1 cellular context compared by ENCODE assay signal in the genomic region with DNA sequence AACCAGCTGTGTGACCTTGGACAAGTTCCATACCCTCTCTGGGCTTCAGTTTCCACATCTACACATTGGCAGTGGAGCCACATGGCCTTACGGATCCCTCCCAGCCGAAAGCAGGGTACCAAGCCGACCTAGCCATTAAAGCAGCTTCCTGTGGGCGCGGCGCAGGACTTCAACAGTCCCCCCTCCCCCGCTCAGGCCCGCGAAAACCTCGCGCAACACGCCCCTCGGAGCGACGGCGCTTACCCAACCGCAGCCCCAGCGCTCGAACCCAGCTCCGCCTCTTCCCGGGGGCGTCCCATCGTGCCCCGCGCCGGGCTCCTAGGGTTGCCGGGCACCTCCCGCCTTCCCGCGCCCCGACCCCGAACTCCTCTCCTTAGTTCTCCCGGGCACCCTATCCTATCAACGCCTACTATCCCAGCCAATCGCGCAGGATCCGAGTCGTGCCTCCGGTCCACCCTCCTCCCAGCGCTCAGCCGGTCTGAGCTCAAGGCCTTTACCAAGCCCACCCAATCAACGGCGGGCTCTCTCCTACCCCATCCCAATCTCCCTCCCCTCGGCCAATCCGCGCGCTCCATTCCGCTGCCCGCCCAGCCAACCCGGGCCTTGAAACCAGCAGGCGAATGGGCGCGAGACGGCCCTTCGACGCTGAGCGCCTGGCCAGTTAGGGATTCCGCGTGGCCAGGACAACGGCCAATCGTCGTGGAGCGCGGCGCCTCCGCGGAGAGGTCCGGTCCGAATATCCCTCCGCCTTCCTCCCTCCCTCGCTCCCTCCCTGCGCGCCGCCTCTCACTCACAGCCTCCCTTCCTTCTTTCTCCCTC.
TF ChIP-seq lines count a peak whose summit lies in the region.

A gene (plus strand): TSS at position 767 of the 819 bp plus-strand sequence. CDS start 326 bp downstream, outside the sequence.

TF ChIP-seq in HepG2, 621 proteins besides CTCF, POLR2A, EP300 and RAD21 (continued from another document and continues in another):
- TF ChIP-seq, protein P1, sequence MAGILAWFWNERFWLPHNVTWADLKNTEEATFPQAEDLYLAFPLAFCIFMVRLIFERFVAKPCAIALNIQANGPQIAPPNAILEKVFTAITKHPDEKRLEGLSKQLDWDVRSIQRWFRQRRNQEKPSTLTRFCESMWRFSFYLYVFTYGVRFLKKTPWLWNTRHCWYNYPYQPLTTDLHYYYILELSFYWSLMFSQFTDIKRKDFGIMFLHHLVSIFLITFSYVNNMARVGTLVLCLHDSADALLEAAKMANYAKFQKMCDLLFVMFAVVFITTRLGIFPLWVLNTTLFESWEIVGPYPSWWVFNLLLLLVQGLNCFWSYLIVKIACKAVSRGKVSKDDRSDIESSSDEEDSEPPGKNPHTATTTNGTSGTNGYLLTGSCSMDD (CRISPR knock-in tag; IDR thresholded peaks at IDR 0.05): no peak
- TF ChIP-seq, protein P2, sequence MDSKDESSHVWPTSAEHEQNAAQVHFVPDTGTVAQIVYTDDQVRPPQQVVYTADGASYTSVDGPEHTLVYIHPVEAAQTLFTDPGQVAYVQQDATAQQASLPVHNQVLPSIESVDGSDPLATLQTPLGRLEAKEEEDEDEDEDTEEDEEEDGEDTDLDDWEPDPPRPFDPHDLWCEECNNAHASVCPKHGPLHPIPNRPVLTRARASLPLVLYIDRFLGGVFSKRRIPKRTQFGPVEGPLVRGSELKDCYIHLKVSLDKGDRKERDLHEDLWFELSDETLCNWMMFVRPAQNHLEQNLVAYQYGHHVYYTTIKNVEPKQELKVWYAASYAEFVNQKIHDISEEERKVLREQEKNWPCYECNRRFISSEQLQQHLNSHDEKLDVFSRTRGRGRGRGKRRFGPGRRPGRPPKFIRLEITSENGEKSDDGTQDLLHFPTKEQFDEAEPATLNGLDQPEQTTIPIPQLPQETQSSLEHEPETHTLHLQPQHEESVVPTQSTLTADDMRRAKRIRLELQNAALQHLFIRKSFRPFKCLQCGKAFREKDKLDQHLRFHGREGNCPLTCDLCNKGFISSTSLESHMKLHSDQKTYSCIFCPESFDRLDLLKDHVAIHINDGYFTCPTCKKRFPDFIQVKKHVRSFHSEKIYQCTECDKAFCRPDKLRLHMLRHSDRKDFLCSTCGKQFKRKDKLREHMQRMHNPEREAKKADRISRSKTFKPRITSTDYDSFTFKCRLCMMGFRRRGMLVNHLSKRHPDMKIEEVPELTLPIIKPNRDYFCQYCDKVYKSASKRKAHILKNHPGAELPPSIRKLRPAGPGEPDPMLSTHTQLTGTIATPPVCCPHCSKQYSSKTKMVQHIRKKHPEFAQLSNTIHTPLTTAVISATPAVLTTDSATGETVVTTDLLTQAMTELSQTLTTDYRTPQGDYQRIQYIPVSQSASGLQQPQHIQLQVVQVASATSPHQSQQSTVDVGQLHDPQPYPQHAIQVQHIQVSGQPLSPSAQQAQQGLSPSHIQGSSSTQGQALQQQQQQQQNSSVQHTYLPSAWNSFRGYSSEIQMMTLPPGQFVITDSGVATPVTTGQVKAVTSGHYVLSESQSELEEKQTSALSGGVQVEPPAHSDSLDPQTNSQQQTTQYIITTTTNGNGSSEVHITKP (CRISPR knock-in tag; IDR thresholded peaks at IDR 0.05; ENCODE audit: low read depth): peak; percentile 21; the same call in 1 of the 2 replicates
- TF ChIP-seq KLF9 (CRISPR knock-in tag; IDR thresholded peaks at IDR 0.05; ENCODE audit: low read depth) (peak; percentile 65; the same call in 1 of the 2 replicates), ISX (CRISPR knock-in tag; conservative IDR thresholded peaks at IDR 0.05) (no peak), FOXM1 (CRISPR knock-in tag; IDR thresholded peaks at IDR 0.05) (peak; percentile 81; the same call in 1 of the 2 replicates), ZNF614 (CRISPR knock-in tag; IDR thresholded peaks at IDR 0.05; ENCODE audit: borderline replicate concordance) (peak; percentile 12; the same call in 1 of the 2 replicates), ZNF746 (CRISPR knock-in tag; IDR thresholded peaks at IDR 0.05) (peak; percentile 90; the same call in 1 of the 2 replicates), ATAD3A (CRISPR knock-in tag; IDR thresholded peaks at IDR 0.05) (no peak), SALL1 (CRISPR knock-in tag; IDR thresholded peaks at IDR 0.05) (peak; percentile 89), TOPORS (CRISPR knock-in tag; IDR thresholded peaks at IDR 0.05) (peak; percentile 36; the same call in 1 of the 2 replicates), ZBTB38 (CRISPR knock-in tag; IDR thresholded peaks at IDR 0.05) (peak; percentile 48), ZKSCAN5 (CRISPR knock-in tag; IDR thresholded peaks at IDR 0.05) (peak; percentile 63; the same call in 1 of the 2 replicates), ZNF274 (CRISPR knock-in tag; IDR thresholded peaks at IDR 0.05) (peak; percentile 73), ZNF468 (CRISPR knock-in tag; IDR thresholded peaks at IDR 0.05) (0 out of 2 replicates have a peak, but pooled peaks have one; percentile 36), ZNF44 (CRISPR knock-in tag; IDR thresholded peaks at IDR 0.05) (no peak), SCMH1 (CRISPR knock-in tag; IDR thresholded peaks at IDR 0.05; ENCODE audit: borderline replicate concordance) (no peak), CHD4 (IDR thresholded peaks at IDR 0.05; ENCODE audit: borderline replicate concordance, low read length) (0 out of 2 replicates have a peak, but pooled peaks have one; percentile 21), JUNB (CRISPR knock-in tag; IDR thresholded peaks at IDR 0.05; ENCODE audit: borderline replicate concordance) (no peak), ZNF569 (CRISPR knock-in tag; IDR thresholded peaks at IDR 0.05; ENCODE audit: borderline replicate concordance) (no peak), SAP130 (CRISPR knock-in tag; IDR thresholded peaks at IDR 0.05; ENCODE audit: low read depth) (peak; percentile 93), PCBP1 (IDR thresholded peaks at IDR 0.05; ENCODE audit: borderline replicate concordance, low read depth, low read length) (no peak; the same call in 1 of the 2 replicates), STAG1 (CRISPR knock-in tag; IDR thresholded peaks at IDR 0.05) (peak; percentile 14; the same call in 1 of the 2 replicates), REL (CRISPR knock-in tag; conservative IDR thresholded peaks at IDR 0.05) (peak; percentile 91), ZNF550 (CRISPR knock-in tag; IDR thresholded peaks at IDR 0.05; ENCODE audit: borderline replicate concordance) (peak; percentile 77; the same call in 1 of the 2 replicates), DNMT3B (CRISPR knock-in tag; conservative IDR thresholded peaks at IDR 0.05) (no peak; the same call in 1 of the 2 replicates)
- TF ChIP-seq, protein P3, sequence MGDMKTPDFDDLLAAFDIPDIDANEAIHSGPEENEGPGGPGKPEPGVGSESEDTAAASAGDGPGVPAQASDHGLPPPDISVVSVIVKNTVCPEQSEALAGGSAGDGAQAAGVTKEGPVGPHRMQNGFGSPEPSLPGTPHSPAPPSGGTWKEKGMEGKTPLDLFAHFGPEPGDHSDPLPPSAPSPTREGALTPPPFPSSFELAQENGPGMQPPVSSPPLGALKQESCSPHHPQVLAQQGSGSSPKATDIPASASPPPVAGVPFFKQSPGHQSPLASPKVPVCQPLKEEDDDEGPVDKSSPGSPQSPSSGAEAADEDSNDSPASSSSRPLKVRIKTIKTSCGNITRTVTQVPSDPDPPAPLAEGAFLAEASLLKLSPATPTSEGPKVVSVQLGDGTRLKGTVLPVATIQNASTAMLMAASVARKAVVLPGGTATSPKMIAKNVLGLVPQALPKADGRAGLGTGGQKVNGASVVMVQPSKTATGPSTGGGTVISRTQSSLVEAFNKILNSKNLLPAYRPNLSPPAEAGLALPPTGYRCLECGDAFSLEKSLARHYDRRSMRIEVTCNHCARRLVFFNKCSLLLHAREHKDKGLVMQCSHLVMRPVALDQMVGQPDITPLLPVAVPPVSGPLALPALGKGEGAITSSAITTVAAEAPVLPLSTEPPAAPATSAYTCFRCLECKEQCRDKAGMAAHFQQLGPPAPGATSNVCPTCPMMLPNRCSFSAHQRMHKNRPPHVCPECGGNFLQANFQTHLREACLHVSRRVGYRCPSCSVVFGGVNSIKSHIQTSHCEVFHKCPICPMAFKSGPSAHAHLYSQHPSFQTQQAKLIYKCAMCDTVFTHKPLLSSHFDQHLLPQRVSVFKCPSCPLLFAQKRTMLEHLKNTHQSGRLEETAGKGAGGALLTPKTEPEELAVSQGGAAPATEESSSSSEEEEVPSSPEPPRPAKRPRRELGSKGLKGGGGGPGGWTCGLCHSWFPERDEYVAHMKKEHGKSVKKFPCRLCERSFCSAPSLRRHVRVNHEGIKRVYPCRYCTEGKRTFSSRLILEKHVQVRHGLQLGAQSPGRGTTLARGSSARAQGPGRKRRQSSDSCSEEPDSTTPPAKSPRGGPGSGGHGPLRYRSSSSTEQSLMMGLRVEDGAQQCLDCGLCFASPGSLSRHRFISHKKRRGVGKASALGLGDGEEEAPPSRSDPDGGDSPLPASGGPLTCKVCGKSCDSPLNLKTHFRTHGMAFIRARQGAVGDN (CRISPR knock-in tag; IDR thresholded peaks at IDR 0.05): peak; percentile 96
- TF ChIP-seq, protein P4, sequence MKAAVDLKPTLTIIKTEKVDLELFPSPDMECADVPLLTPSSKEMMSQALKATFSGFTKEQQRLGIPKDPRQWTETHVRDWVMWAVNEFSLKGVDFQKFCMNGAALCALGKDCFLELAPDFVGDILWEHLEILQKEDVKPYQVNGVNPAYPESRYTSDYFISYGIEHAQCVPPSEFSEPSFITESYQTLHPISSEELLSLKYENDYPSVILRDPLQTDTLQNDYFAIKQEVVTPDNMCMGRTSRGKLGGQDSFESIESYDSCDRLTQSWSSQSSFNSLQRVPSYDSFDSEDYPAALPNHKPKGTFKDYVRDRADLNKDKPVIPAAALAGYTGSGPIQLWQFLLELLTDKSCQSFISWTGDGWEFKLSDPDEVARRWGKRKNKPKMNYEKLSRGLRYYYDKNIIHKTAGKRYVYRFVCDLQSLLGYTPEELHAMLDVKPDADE (CRISPR knock-in tag; IDR thresholded peaks at IDR 0.05): 0 out of 2 replicates have a peak, but pooled peaks have one; percentile 58
- TF ChIP-seq, protein P5, sequence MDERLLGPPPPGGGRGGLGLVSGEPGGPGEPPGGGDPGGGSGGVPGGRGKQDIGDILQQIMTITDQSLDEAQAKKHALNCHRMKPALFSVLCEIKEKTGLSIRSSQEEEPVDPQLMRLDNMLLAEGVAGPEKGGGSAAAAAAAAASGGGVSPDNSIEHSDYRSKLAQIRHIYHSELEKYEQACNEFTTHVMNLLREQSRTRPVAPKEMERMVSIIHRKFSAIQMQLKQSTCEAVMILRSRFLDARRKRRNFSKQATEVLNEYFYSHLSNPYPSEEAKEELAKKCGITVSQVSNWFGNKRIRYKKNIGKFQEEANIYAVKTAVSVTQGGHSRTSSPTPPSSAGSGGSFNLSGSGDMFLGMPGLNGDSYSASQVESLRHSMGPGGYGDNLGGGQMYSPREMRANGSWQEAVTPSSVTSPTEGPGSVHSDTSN (CRISPR knock-in tag; IDR thresholded peaks at IDR 0.05): no peak
- TF ChIP-seq, protein P6, sequence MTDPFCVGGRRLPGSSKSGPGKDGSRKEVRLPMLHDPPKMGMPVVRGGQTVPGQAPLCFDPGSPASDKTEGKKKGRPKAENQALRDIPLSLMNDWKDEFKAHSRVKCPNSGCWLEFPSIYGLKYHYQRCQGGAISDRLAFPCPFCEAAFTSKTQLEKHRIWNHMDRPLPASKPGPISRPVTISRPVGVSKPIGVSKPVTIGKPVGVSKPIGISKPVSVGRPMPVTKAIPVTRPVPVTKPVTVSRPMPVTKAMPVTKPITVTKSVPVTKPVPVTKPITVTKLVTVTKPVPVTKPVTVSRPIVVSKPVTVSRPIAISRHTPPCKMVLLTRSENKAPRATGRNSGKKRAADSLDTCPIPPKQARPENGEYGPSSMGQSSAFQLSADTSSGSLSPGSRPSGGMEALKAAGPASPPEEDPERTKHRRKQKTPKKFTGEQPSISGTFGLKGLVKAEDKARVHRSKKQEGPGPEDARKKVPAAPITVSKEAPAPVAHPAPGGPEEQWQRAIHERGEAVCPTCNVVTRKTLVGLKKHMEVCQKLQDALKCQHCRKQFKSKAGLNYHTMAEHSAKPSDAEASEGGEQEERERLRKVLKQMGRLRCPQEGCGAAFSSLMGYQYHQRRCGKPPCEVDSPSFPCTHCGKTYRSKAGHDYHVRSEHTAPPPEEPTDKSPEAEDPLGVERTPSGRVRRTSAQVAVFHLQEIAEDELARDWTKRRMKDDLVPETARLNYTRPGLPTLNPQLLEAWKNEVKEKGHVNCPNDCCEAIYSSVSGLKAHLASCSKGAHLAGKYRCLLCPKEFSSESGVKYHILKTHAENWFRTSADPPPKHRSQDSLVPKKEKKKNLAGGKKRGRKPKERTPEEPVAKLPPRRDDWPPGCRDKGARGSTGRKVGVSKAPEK (CRISPR knock-in tag; IDR thresholded peaks at IDR 0.05; ENCODE audit: borderline replicate concordance): no peak
- TF ChIP-seq, protein P7, sequence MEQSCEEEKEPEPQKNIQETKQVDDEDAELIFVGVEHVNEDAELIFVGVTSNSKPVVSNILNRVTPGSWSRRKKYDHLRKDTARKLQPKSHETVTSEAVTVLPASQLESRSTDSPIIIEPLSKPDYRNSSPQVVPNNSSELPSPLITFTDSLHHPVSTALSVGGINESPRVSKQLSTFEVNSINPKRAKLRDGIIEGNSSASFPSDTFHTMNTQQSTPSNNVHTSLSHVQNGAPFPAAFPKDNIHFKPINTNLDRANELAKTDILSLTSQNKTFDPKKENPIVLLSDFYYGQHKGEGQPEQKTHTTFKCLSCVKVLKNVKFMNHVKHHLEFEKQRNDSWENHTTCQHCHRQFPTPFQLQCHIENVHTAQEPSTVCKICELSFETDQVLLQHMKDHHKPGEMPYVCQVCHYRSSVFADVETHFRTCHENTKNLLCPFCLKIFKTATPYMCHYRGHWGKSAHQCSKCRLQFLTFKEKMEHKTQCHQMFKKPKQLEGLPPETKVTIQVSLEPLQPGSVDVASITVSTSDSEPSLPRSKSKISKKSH (CRISPR knock-in tag; IDR thresholded peaks at IDR 0.05; ENCODE audit: borderline replicate concordance): peak; percentile 63; the same call in 1 of the 2 replicates
- TF ChIP-seq, protein P8, sequence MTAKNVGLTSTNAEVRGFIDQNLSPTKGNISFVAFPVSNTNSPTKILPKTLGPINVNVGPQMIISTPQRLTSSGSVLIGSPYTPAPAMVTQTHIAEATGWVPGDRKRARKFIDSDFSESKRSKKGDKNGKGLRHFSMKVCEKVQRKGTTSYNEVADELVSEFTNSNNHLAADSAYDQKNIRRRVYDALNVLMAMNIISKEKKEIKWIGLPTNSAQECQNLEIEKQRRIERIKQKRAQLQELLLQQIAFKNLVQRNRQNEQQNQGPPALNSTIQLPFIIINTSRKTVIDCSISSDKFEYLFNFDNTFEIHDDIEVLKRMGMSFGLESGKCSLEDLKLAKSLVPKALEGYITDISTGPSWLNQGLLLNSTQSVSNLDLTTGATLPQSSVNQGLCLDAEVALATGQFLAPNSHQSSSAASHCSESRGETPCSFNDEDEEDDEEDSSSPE (CRISPR knock-in tag; IDR thresholded peaks at IDR 0.05): peak; percentile 95
- TF ChIP-seq, protein P9, sequence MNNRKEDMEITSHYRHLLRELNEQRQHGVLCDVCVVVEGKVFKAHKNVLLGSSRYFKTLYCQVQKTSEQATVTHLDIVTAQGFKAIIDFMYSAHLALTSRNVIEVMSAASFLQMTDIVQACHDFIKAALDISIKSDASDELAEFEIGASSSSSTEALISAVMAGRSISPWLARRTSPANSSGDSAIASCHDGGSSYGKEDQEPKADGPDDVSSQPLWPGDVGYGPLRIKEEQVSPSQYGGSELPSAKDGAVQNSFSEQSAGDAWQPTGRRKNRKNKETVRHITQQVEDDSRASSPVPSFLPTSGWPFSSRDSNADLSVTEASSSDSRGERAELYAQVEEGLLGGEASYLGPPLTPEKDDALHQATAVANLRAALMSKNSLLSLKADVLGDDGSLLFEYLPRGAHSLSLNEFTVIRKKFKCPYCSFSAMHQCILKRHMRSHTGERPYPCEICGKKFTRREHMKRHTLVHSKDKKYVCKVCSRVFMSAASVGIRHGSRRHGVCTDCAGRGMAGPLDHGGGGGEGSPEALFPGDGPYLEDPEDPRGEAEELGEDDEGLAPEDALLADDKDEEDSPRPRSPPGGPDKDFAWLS (CRISPR knock-in tag; IDR thresholded peaks at IDR 0.05; ENCODE audit: borderline replicate concordance): peak; percentile 56; the same call in 1 of the 2 replicates
